In the genomic region with DNA sequence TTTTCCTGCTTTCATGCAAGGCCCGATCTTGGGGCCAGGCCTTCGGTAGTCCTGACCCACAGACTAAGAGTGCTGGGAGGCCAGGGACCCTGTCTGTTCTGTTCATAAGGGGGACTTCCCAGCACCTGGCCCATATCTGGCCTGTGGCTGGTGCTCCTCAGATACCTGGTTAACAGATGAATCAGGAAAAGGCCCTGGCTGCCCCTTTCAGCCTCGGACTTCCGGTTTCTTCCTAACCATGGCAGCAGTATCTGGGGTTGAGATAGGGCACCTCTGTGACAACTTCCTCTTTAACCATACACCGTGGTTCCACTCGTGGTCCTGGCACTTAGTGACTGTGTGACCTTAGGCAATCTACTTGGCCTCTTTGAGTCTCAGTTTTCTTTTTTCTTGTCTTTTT, we compare ENCODE assay signal across 10 cellular contexts. TPM values are rescaled to one million over a fixed set of nuclear protein-coding genes. Genes with fewer than 3 reads are reported as not detected.
A peak's percentile ranks its signal among the peaks of the same experiment; 100 is the strongest.
DNase-seq lines count a peak whose midpoint lies in the region; ATAC-seq and TF ChIP-seq lines count a peak whose summit lies in the region.
"Had no signal": no experiment of that assay in that cellular context is flagged by ENCODE, and none has a peak within 500 bp of the region (broad histone marks: within the 10 kb centered on the region; RNA-seq: fewer than 3 reads in every experiment).

No MANE protein-coding gene starts in this region.

- H4K20me1 ChIP-seq in SU-DHL-6 (ENCODE audit: low read depth, low read length): no peaks in the 10 kb centered on the region

- H3K4me1 Mint-ChIP-seq in activated naive CD4-positive, alpha-beta T cell treated with anti-CD3 and anti-CD28 coated beads for 36 hours (ENCODE audit: low read depth): peaks cover 25% of the 10 kb centered on the region

- H3K27me3 Mint-ChIP-seq in activated naive CD4-positive, alpha-beta T cell treated with anti-CD3 and anti-CD28 coated beads for 36 hours (ENCODE audit: low read depth): no peaks in the 10 kb centered on the region

- H3K79me2 ChIP-seq in SU-DHL-6 (ENCODE audit: insufficient read depth, low read length): peaks cover 96% of the 10 kb centered on the region

- no peaks in the 10 kb centered on the region for H3K9me2 ChIP-seq in SU-DHL-6 (replicated peaks; ENCODE audit: insufficient read depth, low read length)

- no peaks in the 10 kb centered on the region for H3K9me3 Mint-ChIP-seq in activated naive CD4-positive, alpha-beta T cell treated with anti-CD3 and anti-CD28 coated beads for 36 hours

- no peaks in the 10 kb centered on the region for H3K27me3 ChIP-seq in SU-DHL-6 (ENCODE audit: low read length)

- DNase-seq in activated naive CD4-positive, alpha-beta T cell treated with anti-CD3 and anti-CD28 coated beads for 36 hours: peak; percentile 32
- DNase-seq in activated naive CD4-positive, alpha-beta T cell treated with anti-CD3 and anti-CD28 coated beads, Interleukin-2, amount 50 U/mL, for 16 hours: no peak
- DNase-seq in stimulated activated naive CD8-positive, alpha-beta T cell treated with anti-CD3 and anti-CD28 coated beads, Interleukin-15, Interleukin-2, amounts not matched to agents 100 U/mL and 50 U/mL, for 24 hours: peak; percentile 26
- DNase-seq in DMS79 treated with DMSO at 0.1 percent for 48 hours (lab: John Stamatoyannopoulos, UW): no peak
- no peak for DNase-seq in GOT3 (lab: John Stamatoyannopoulos, UW)
- DNase-seq in OCI-M2 (lab: John Stamatoyannopoulos, UW; ENCODE audit: unreplicated experiment): no peak

- H3F3A ChIP-seq in SU-DHL-6 (ENCODE audit: insufficient read depth): peaks cover 79% of the 10 kb centered on the region

- peaks cover 15% of the 10 kb centered on the region for H3K36me3 ChIP-seq in SU-DHL-6 (ENCODE audit: low read length)

- H3K4me2 ChIP-seq in SU-DHL-6 (ENCODE audit: low read depth, low read length, poor library complexity, severe bottlenecking): peak overlapping the region; percentile 47

- intact Hi-C loops in activated naive CD4-positive, alpha-beta T cell treated with anti-CD3 and anti-CD28 coated beads for 36 hours (cut with micrococcal nuclease): no loop called here

- no peak overlapping the region for H2AFZ ChIP-seq in SU-DHL-6 (ENCODE audit: low read depth, low read length, severe bottlenecking)

- peak overlapping the region; percentile 57 for H3K9ac ChIP-seq in SU-DHL-6 (ENCODE audit: low read length)

- no peak overlapping the region for H3K4me3 Mint-ChIP-seq in activated naive CD4-positive, alpha-beta T cell treated with anti-CD3 and anti-CD28 coated beads for 36 hours

- H3K27ac Mint-ChIP-seq in activated naive CD4-positive, alpha-beta T cell treated with anti-CD3 and anti-CD28 coated beads for 36 hours: peak overlapping the region; percentile 90

- no peaks in the 10 kb centered on the region for H3K36me3 Mint-ChIP-seq in activated naive CD4-positive, alpha-beta T cell treated with anti-CD3 and anti-CD28 coated beads for 36 hours (ENCODE audit: low read depth)

- H3K27ac ChIP-seq in SU-DHL-6 (ENCODE audit: low read depth, low read length): peak overlapping the region; percentile 94
- H3K27ac ChIP-seq: C4-2B, SK-N-MC had no signal

- CTCF ChIA-PET in activated naive CD4-positive, alpha-beta T cell treated with anti-CD3 and anti-CD28 coated beads for 36 hours (lab: Charles Lee): interaction anchor here (1.0 kb wide), 1 partner anchor 13 kb away, joined by 3 read pairs; no protein-coding TSS in a partner anchor

- H3K9me3 ChIP-seq in SU-DHL-6 (ENCODE audit: insufficient read depth, low read length): no peaks in the 10 kb centered on the region

- peak; percentile 46 for ATAC-seq in HG03045 (IDR thresholded peaks at IDR 0.05; ENCODE audit: unreplicated experiment)
- ATAC-seq in stimulated activated naive CD8-positive, alpha-beta T cell treated with anti-CD3 and anti-CD28 coated beads, Interleukin-15, Interleukin-2, amounts not matched to agents 100 U/mL and 50 U/mL, for 24 hours: peak; percentile 33

- no peak for TF ChIP-seq CTCF in SU-DHL-6 (IDR thresholded peaks at IDR 0.05; ENCODE audit: insufficient read depth, low read length, poor library complexity, severe bottlenecking)

- peak overlapping the region; percentile 24 for H3K4me3 ChIP-seq in SU-DHL-6 (ENCODE audit: insufficient read depth, low read length, poor library complexity, severe bottlenecking)
- H3K4me3 ChIP-seq: SK-N-MC had no signal

RNA-seq across cellular contexts. Expression of a gene that starts 18.4 kb away (rescaled TPM):
- total RNA-seq in activated naive CD4-positive, alpha-beta T cell treated with anti-CD3 and anti-CD28 coated beads for 36 hours: 10 to 100 TPM; 12.0 to 13.4 TPM

Comparison
In these comparisons a context has a peak if more than half of its experiments do, and no peak if none do; other contexts are left out.
1. DNase-seq: peak in activated naive CD4-positive, alpha-beta T cell treated with anti-CD3 and anti-CD28 coated beads for 36 hours (single experiment) and stimulated activated naive CD8-positive, alpha-beta T cell treated with anti-CD3 and anti-CD28 coated beads, Interleukin-15, Interleukin-2, amounts not matched to agents 100 U/mL and 50 U/mL, for 24 hours (single experiment); none in activated naive CD4-positive, alpha-beta T cell treated with anti-CD3 and anti-CD28 coated beads, Interleukin-2, amount 50 U/mL, for 16 hours (single experiment), DMS79 treated with DMSO at 0.1 percent for 48 hours (single experiment), GOT3 (single experiment) and OCI-M2 (single experiment).